Comparison of ENCODE assay signal across 9 cellular contexts in the genomic region with DNA sequence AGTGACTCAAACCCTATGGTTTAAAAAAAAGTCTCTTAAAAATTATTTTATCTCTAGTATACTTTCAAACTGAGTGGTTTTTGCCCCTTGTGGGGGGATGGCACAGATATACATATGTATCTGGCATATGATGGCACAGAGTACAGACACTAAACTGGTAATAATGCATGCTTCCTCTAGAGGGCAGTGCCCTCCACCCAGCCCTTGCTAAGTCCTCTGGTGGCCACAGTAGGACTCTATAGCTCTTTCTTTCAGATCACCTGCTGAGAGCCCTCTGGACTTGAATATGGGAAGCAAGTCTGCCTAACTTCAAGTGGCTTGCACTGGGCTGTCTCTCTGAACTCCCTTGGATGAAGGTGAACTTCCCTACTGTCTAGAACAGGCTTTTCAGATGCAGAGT.
A peak's percentile ranks its signal among the peaks of the same experiment; 100 is the strongest.
DNase-seq lines count a peak whose midpoint lies in the region; ATAC-seq, FAIRE-seq and TF ChIP-seq lines count a peak whose summit lies in the region.
"Had no signal": no experiment of that assay in that cellular context is flagged by ENCODE, and none has a peak within 500 bp of the region (broad histone marks: within the 10 kb centered on the region; RNA-seq: fewer than 3 reads in every experiment).

No MANE protein-coding gene starts in this region.

- H3K4me3 ChIP-seq in endothelial cell of umbilical vein (replicated peaks in 1 of 3; ENCODE audit: insufficient read depth in 1 of 3, low read depth in 1 of 3, low read length in 3 of 3) = no peak overlapping the region

- no peaks in the 10 kb centered on the region for H3K79me2 ChIP-seq in endothelial cell of umbilical vein (ENCODE audit: control insufficient read depth, insufficient read depth, low read length)

- TF ChIP-seq POLR2A in endothelial cell of umbilical vein (IDR thresholded peaks at IDR 0.05; ENCODE audit: low read depth, low read length) = no peak

- H3K9me3 ChIP-seq in endothelial cell of umbilical vein (replicated peaks; ENCODE audit: control insufficient read depth, insufficient read depth, low read length) = no peaks in the 10 kb centered on the region

- no peak overlapping the region for H3K4me2 ChIP-seq in endothelial cell of umbilical vein (ENCODE audit: insufficient read depth, low read length)

- no peaks in the 10 kb centered on the region for H3K27me3 ChIP-seq in endothelial cell of umbilical vein (ENCODE audit: control insufficient read depth in 2 of 2, insufficient read depth in 2 of 2, low read length in 2 of 2)

- H3K9ac ChIP-seq in endothelial cell of umbilical vein (replicated peaks; ENCODE audit: extremely low read depth, insufficient read depth, low read length) = no peak overlapping the region

- no peaks in the 10 kb centered on the region for H4K20me1 ChIP-seq in endothelial cell of umbilical vein (replicated peaks; ENCODE audit: control insufficient read depth, extremely low read depth, insufficient read depth, low read length)

- TF ChIP-seq CTCF in C4-2B (conservative IDR thresholded peaks at IDR 0.05) (peak; percentile 80), endothelial cell of umbilical vein (IDR thresholded peaks at IDR 0.05; ENCODE audit: extremely low read depth in 1 of 2, insufficient read depth in 1 of 2, low read depth in 1 of 2, low read length in 2 of 2) (peak; percentile 56 to 70)

- intact Hi-C loops in endothelial cell of umbilical vein (cut with micrococcal nuclease) = loop anchor here (1.0 to 10.0 kb wide), 2 partner anchors 27 to 293 kb away; no protein-coding TSS in a partner anchor

- no peaks in the 10 kb centered on the region for H3K4me1 ChIP-seq in endothelial cell of umbilical vein (ENCODE audit: control insufficient read depth, extremely low read depth, insufficient read depth, low read length)

- no peak for FAIRE-seq in RCC 7860 (lab: Jason Lieb, UNC)
- peak; percentile 59 for FAIRE-seq in endothelial cell of umbilical vein (lab: Jason Lieb, UNC)

- peak; percentile 14 for DNase-seq in RCC 7860 (ENCODE audit: low spot score)
- peak; percentile 29 for DNase-seq in endothelial cell of umbilical vein (ENCODE audit: low read depth, low spot score)
- DNase-seq in stimulated activated CD4-positive, alpha-beta T cell treated with anti-CD3 and anti-CD28 coated beads, Interleukin-4, amount 100 ng/mL, for 24 hours = peak; percentile 3
- no peak for DNase-seq in nucleus accumbens (lab: John Stamatoyannopoulos, UW)
- DNase-seq: naive B cell had no signal

- POLR2A ChIA-PET in endothelial cell of umbilical vein (lab: Charles Lee) = no interaction called here

- no peak overlapping the region for H2AFZ ChIP-seq in endothelial cell of umbilical vein (ENCODE audit: low read depth, low read length)

- CTCF ChIA-PET in endothelial cell of umbilical vein (lab: Charles Lee) = interaction anchor here (0.6 to 1.9 kb wide), 12 partner anchors 10 to 293 kb away, joined by 3 to 34 read pairs (median 4); no protein-coding TSS in a partner anchor

- dilution Hi-C loops in endothelial cell of umbilical vein (cut with MboI; ENCODE audit: extremely low pct_ligation_motif_present, low sequenced_read_pairs) = no loop called here

- ATAC-seq in GM18511 (IDR thresholded peaks at IDR 0.05; ENCODE audit: unreplicated experiment) (peak; percentile 79), HG03060 (IDR thresholded peaks at IDR 0.05; ENCODE audit: low read depth, unreplicated experiment) (peak; percentile 82), GM21528 (IDR thresholded peaks at IDR 0.05; ENCODE audit: low FRiP score, unreplicated experiment) (no peak)

- no peaks in the 10 kb centered on the region for H3K36me3 ChIP-seq in endothelial cell of umbilical vein (ENCODE audit: control insufficient read depth in 2 of 2, extremely low read depth in 1 of 2, insufficient read depth in 2 of 2, low read length in 2 of 2)

- BruUV-seq in endothelial cell of umbilical vein (replicated peaks; lab: Mats Ljungman, UMichigan) = no TSS peak

- no peak overlapping the region for H3K27ac ChIP-seq in C4-2B
- H3K27ac ChIP-seq in endothelial cell of umbilical vein (ENCODE audit: insufficient read depth, low read depth, low read length) = no peak overlapping the region

- no peaks in the 10 kb centered on the region for H3K9me1 ChIP-seq in endothelial cell of umbilical vein (replicated peaks; ENCODE audit: control insufficient read depth, extremely low read depth, insufficient read depth, low read length)

TF ChIP-seq in endothelial cell of umbilical vein, 7 proteins besides CTCF, POLR2A, EP300 and RAD21:
- no peak for TF ChIP-seq FOS (IDR thresholded peaks at IDR 0.05; ENCODE audit: borderline replicate concordance, insufficient read depth, low read length)
- TF ChIP-seq POLR2AphosphoS5 (IDR thresholded peaks at IDR 0.05; ENCODE audit: insufficient read depth, low read depth, low read length) = no peak
- TF ChIP-seq MYC (IDR thresholded peaks at IDR 0.05; ENCODE audit: low read depth, low read length) = no peak
- TF ChIP-seq, protein P1, sequence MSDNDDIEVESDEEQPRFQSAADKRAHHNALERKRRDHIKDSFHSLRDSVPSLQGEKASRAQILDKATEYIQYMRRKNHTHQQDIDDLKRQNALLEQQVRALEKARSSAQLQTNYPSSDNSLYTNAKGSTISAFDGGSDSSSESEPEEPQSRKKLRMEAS (IDR thresholded peaks at IDR 0.05; ENCODE audit: insufficient read depth, insufficient read length) = no peak
- no peak for TF ChIP-seq GATA2 (IDR thresholded peaks at IDR 0.05; ENCODE audit: insufficient read depth, insufficient read length, low read depth, low read length)
- no peak for TF ChIP-seq EZH2 (IDR thresholded peaks at IDR 0.05; ENCODE audit: borderline replicate concordance, low read depth, low read length, severe bottlenecking)
- TF ChIP-seq JUN (IDR thresholded peaks at IDR 0.05; ENCODE audit: borderline replicate concordance, insufficient read depth, insufficient read length, low read depth) = no peak

Comparison
In these comparisons a context has a peak if more than half of its experiments do, and no peak if none do; other contexts are left out.
1. DNase-seq: peak in RCC 7860 (single experiment), endothelial cell of umbilical vein (single experiment) and stimulated activated CD4-positive, alpha-beta T cell treated with anti-CD3 and anti-CD28 coated beads, Interleukin-4, amount 100 ng/mL, for 24 hours (single experiment); none in nucleus accumbens (0 of 56).